ENCODE assay signal across 16 cellular contexts in the genomic region with DNA sequence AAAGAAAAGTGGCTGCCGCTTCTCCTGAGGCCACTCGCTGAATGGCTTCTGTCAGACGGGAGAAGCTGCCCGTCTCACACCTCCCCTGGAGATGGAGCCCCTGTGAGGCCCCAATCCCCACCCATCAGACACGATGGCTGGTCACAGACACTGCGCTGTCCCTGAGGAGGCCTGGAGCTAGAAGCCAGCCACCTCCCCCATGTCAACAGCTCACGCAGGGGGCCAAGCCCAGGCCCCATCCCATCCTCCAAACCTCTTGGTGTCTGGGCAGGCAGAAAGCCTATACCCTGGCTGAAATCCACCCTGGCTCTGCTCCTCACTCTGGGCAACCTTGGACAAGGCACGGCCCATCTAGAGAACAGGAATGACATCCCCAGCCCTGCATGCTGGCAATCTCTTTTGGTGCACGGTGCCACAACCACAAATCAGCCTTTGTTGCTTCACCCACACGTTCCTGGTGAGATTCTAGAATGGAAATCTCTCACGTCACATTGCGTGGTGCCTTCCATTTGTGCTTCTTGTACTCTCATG.
A peak's percentile ranks its signal among the peaks of the same experiment; 100 is the strongest.
DNase-seq lines count a peak whose midpoint lies in the region; ATAC-seq and TF ChIP-seq lines count a peak whose summit lies in the region.
"Had no signal": no experiment of that assay in that cellular context is flagged by ENCODE, and none has a peak within 500 bp of the region (broad histone marks: within the 10 kb centered on the region; RNA-seq: fewer than 3 reads in every experiment).

No MANE protein-coding gene starts in this region.

- intact Hi-C loops in right cardiac atrium (cut with DNase I) (no loop called here), Right ventricle myocardium inferior (cut with DNase I) (no loop called here), psoas muscle (cut with DNase I) (no loop called here), ovary (cut with DNase I) (no loop called here)

- WGBS in right cardiac atrium: 69% methylated on average over 12 of the region's 12 CpGs
- WGBS in psoas muscle, 3 donors: 59 to 67% (median 59%) methylated on average over 12 of the region's 12 CpGs
- 90 to 95% (median 93%) methylated on average over 12 of the region's 12 CpGs for WGBS in ovary, 3 donors

- H3K36me3 ChIP-seq in psoas muscle (ENCODE audit: insufficient read depth in 1 of 2, low read depth in 1 of 2) (no peaks in the 10 kb centered on the region), ovary (no peaks in the 10 kb centered on the region)

- H3K4me3 ChIP-seq in right cardiac atrium (ENCODE audit: low read length) (no peak overlapping the region), psoas muscle (no peak overlapping the region), ovary (no peak overlapping the region)
- H3K4me3 ChIP-seq: GM23338 had no signal

- H3K9me3 ChIP-seq in right cardiac atrium (ENCODE audit: control insufficient read depth, low read length) (no peaks in the 10 kb centered on the region), psoas muscle (no peaks in the 10 kb centered on the region), ovary (no peaks in the 10 kb centered on the region)

- peaks cover 11% of the 10 kb centered on the region for H3K9me3 Mint-ChIP-seq in T-helper 2 cell treated with Interferon-gamma antibody and Interleukin-4, amounts not matched to agents 5 μg/mL and 100 μg/mL, for 36 hours
- H3K9me3 Mint-ChIP-seq: CD8-positive, alpha-beta T cell had no signal

- ATAC-seq in right cardiac atrium (peak; percentile 30 to 37), Right ventricle myocardium inferior (no peak), psoas muscle (peak; percentile 39 to 79 (median 51)), GM21447 (IDR thresholded peaks at IDR 0.05; ENCODE audit: unreplicated experiment) (no peak)
- ATAC-seq: CD8-positive, alpha-beta T cell; GM23338 had no signal

- H3K27me3 ChIP-seq in right cardiac atrium (ENCODE audit: control insufficient read depth, insufficient read depth) (no peaks in the 10 kb centered on the region), psoas muscle (ENCODE audit: insufficient read depth in 3 of 3, low read length in 2 of 3) (peaks cover 0 to 5% (median 0%) of the 10 kb centered on the region in 3 donors), ovary (no peaks in the 10 kb centered on the region)

- TF ChIP-seq CTCF in psoas muscle (IDR thresholded peaks at IDR 0.05) (no peak), ovary (IDR thresholded peaks at IDR 0.05) (no peak)

- DNase-seq in right cardiac atrium: peak in 1 of 3 donors; percentile 35
- DNase-seq in Right ventricle myocardium inferior (ENCODE audit: missing footprints): no peak
- DNase-seq in T-helper 2 cell treated with Interferon-gamma antibody and Interleukin-4, amounts not matched to agents 5 μg/mL and 100 μg/mL, for 36 hours (ENCODE audit: low spot score): peak; percentile 6
- DNase-seq in psoas muscle: peak in 1 of 2 donors; percentile 8
- no peak for DNase-seq in amygdala (lab: John Stamatoyannopoulos, UW)
- no peak for DNase-seq in ovary
- DNase-seq: CD8-positive, alpha-beta T cell; COR-L47; DMS153; DMS79 treated with DMSO at 0.1 percent for 48 hours; EL; H7 had no signal

- no peak overlapping the region for H3K27ac Mint-ChIP-seq in T-helper 2 cell treated with Interferon-gamma antibody and Interleukin-4, amounts not matched to agents 5 μg/mL and 100 μg/mL, for 36 hours
- H3K27ac Mint-ChIP-seq: B cell; CD14-positive monocyte; CD8-positive, alpha-beta T cell; GM23338 had no signal

- H3K4me1 Mint-ChIP-seq in T-helper 2 cell treated with Interferon-gamma antibody and Interleukin-4, amounts not matched to agents 5 μg/mL and 100 μg/mL, for 36 hours (ENCODE audit: low read depth): no peaks in the 10 kb centered on the region
- H3K4me1 Mint-ChIP-seq: B cell, CD14-positive monocyte had no signal

- no peak for TF ChIP-seq POLR2A in ovary (IDR thresholded peaks at IDR 0.05)

- H3K4me1 ChIP-seq in right cardiac atrium (ENCODE audit: control insufficient read depth, insufficient read depth, low read length) (peaks cover 1% of the 10 kb centered on the region), psoas muscle (peaks cover 4% of the 10 kb centered on the region), ovary (ENCODE audit: insufficient read depth) (peaks cover 16% of the 10 kb centered on the region)

- no peaks in the 10 kb centered on the region for H3K27me3 Mint-ChIP-seq in T-helper 2 cell treated with Interferon-gamma antibody and Interleukin-4, amounts not matched to agents 5 μg/mL and 100 μg/mL, for 36 hours (ENCODE audit: low read depth)
- H3K27me3 Mint-ChIP-seq: B cell had no signal

- TF ChIP-seq EP300 in ovary (IDR thresholded peaks at IDR 0.05): no peak

- no peak overlapping the region for H3K27ac ChIP-seq in right cardiac atrium (ENCODE audit: low read length)
- H3K27ac ChIP-seq in psoas muscle: no peak overlapping the region
- H3K27ac ChIP-seq in ovary: no peak overlapping the region

- H3K4me3 Mint-ChIP-seq in T-helper 2 cell treated with Interferon-gamma antibody and Interleukin-4, amounts not matched to agents 5 μg/mL and 100 μg/mL, for 36 hours: no peak overlapping the region
- H3K4me3 Mint-ChIP-seq: B cell; CD14-positive monocyte; CD8-positive, alpha-beta T cell; GM23338 had no signal

- H3K36me3 Mint-ChIP-seq in T-helper 2 cell treated with Interferon-gamma antibody and Interleukin-4, amounts not matched to agents 5 μg/mL and 100 μg/mL, for 36 hours (ENCODE audit: low read depth): no peaks in the 10 kb centered on the region
- H3K36me3 Mint-ChIP-seq: CD14-positive monocyte; CD8-positive, alpha-beta T cell had no signal

Comparison
In these comparisons a context has a peak if more than half of its experiments do, and no peak if none do; other contexts are left out.
1. ATAC-seq: peak in right cardiac atrium (2 of 2) and psoas muscle (4 of 4); none in Right ventricle myocardium inferior (single experiment) and GM21447 (single experiment).